In genomic region chr7:8251195-8251594, GRCh38 we compare ENCODE assay signal across 17 cellular contexts. TPM values are rescaled to one million over a fixed set of nuclear protein-coding genes. Genes with fewer than 3 reads are reported as not detected.
DNase-seq lines count a peak whose midpoint lies in the region; ATAC-seq, FAIRE-seq and TF ChIP-seq lines count a peak whose summit lies in the region.
"Had no signal": no experiment of that assay in that cellular context is flagged by ENCODE, and none has a peak within 500 bp of the region (broad histone marks: within the 10 kb centered on the region; RNA-seq: fewer than 3 reads in every experiment).

No MANE protein-coding gene starts in this region.

- H3K27ac ChIP-seq in SK-N-SH (ENCODE audit: low read depth in 2 of 2, low read length in 1 of 2) (peak overlapping the region in 1 of 2 experiments; percentile 3; a peak in 1 of 4 replicates), K562 (ENCODE audit: extremely low read depth, low read depth, low read length) (no peak overlapping the region), neutrophil (peak overlapping the region; percentile 73)
- H3K27ac ChIP-seq: 22Rv1, BLaER1 had no signal

- in situ Hi-C loops in K562 (cut with MboI), result no loop called here

- peaks cover 0 to 12% of the 10 kb centered on the region in 2 experiments; a peak in 2 of 4 replicates for H3K4me1 ChIP-seq in SK-N-SH (ENCODE audit: control insufficient read depth in 1 of 2, insufficient read depth in 2 of 2, low read depth in 1 of 2, low read length in 1 of 2)
- H3K4me1 ChIP-seq in K562 (replicated peaks in 1 of 2; ENCODE audit: control insufficient read depth in 2 of 2, insufficient read depth in 2 of 2, low read length in 2 of 2), result peaks cover 0 to 2% of the 10 kb centered on the region in 2 experiments; a peak in 1 of 5 replicates
- peaks cover 54 to 55% of the 10 kb centered on the region in 2 experiments for H3K4me1 ChIP-seq in neutrophil (ENCODE audit: control insufficient read depth in 1 of 2, insufficient read depth in 1 of 2, low read depth in 1 of 2, low read length in 1 of 2)
- H3K4me1 ChIP-seq: BLaER1 had no signal

- no peak for TF ChIP-seq RAD21 in SK-N-SH (IDR thresholded peaks at IDR 0.05; ENCODE audit: low read length)
- TF ChIP-seq RAD21 in K562 (CRISPR knock-in tag; conservative IDR thresholded peaks at IDR 0.05 in 1 of 2, IDR thresholded peaks at IDR 0.05 in 1 of 2), result no peak

- ATAC-seq in SK-N-SH treated with all-trans-retinoic acid at 6 μM for 48 hours, result no peak
- ATAC-seq in K562, result no peak
- no peak for ATAC-seq in GM21529 (IDR thresholded peaks at IDR 0.05; ENCODE audit: unreplicated experiment)
- ATAC-seq: GM23338, HepG2 had no signal

- no peaks in the 10 kb centered on the region for H3K27me3 ChIP-seq in SK-N-SH (ENCODE audit: insufficient read depth)
- no peaks in the 10 kb centered on the region for H3K27me3 ChIP-seq in K562 (ENCODE audit: control insufficient read depth in 2 of 2, insufficient read depth in 2 of 2, low read length in 2 of 2)
- no peaks in the 10 kb centered on the region for H3K27me3 ChIP-seq in neutrophil
- H3K27me3 ChIP-seq: BLaER1 had no signal

- no peak for TF ChIP-seq POLR2A in K562 (conservative IDR thresholded peaks at IDR 0.05)

- POLR2A ChIA-PET in SK-N-SH (lab: Yijun Ruan, JAX) (interaction anchor here (0.8 kb wide), 1 partner anchor 21 kb away, joined by 3 read pairs; no protein-coding TSS in a partner anchor), K562 (lab: Yijun Ruan, JAX) (interaction anchor here (0.6 to 1.0 kb wide), 2 partner anchors 12 to 570 kb away, joined by 3 read pairs; no protein-coding TSS in a partner anchor)

- no peaks in the 10 kb centered on the region for H3K9me1 ChIP-seq in K562 (ENCODE audit: control insufficient read depth, insufficient read depth, low read length)

- intact Hi-C loops in K562 (cut with micrococcal nuclease), result no loop called here

- FAIRE-seq in K562 (lab: Jason Lieb, UNC), result no peak
- FAIRE-seq: GM12891, HepG2, HTR-8/SVneo had no signal

- DNase-seq in SK-N-SH, result no peak
- DNase-seq in HS-5 (ENCODE audit: low read depth), result peak; percentile 51
- DNase-seq in K562 (ENCODE audit: extremely low read depth in 1 of 4, low spot score in 3 of 4), result no peak
- no peak for DNase-seq in MV-4-11 (lab: John Stamatoyannopoulos, UW)
- DNase-seq in activated CD4-positive, CD25-positive, alpha-beta regulatory T cell treated with anti-CD3 and anti-CD28 coated beads, Interleukin-2, amount 50 U/mL, for 72 hours, result no peak
- DNase-seq: DMS53, H9 had no signal

- CTCF ChIA-PET in SK-N-SH (lab: Yijun Ruan, JAX) (interaction anchor here (0.6 to 3.2 kb wide), 9 partner anchors 8 to 996 kb away, joined by 3 to 12 read pairs (median 3); no protein-coding TSS in a partner anchor), K562 (lab: Yijun Ruan, JAX; ENCODE audit: low intra/inter-chr PET ratio) (no interaction called here)

- H3K4me3 ChIP-seq in SK-N-SH (ENCODE audit: low read depth in 2 of 2, low read length in 1 of 2), result no peak overlapping the region
- no peak overlapping the region for H3K4me3 ChIP-seq in K562
- no peak overlapping the region for H3K4me3 ChIP-seq in neutrophil (ENCODE audit: low read depth in 1 of 2, low read length in 1 of 2)
- H3K4me3 ChIP-seq: BLaER1, GM23338 had no signal

- H3K79me2 ChIP-seq in SK-N-SH (ENCODE audit: insufficient read depth), result no peaks in the 10 kb centered on the region
- H3K79me2 ChIP-seq in K562 (ENCODE audit: control insufficient read depth, insufficient read depth, low read length), result no peaks in the 10 kb centered on the region

- TF ChIP-seq CTCF in SK-N-SH (IDR thresholded peaks at IDR 0.05), result no peak
- TF ChIP-seq CTCF in K562 (IDR thresholded peaks at IDR 0.05 in 2 of 3, conservative IDR thresholded peaks at IDR 0.05 in 1 of 3; ENCODE audit: insufficient read depth in 2 of 3, low read depth in 1 of 3, low read length in 3 of 3), result no peak
- no peak for TF ChIP-seq CTCF in neutrophil (IDR thresholded peaks at IDR 0.05)

- H3K9me2 ChIP-seq in SK-N-SH, result no peaks in the 10 kb centered on the region

- H4K20me1 ChIP-seq in SK-N-SH (ENCODE audit: insufficient read depth), result no peaks in the 10 kb centered on the region
- H4K20me1 ChIP-seq in K562 (replicated peaks; ENCODE audit: control insufficient read depth, insufficient read depth, low read length), result no peaks in the 10 kb centered on the region
- H4K20me1 ChIP-seq: BLaER1 had no signal

- H3F3A ChIP-seq in SK-N-SH (replicated peaks; ENCODE audit: insufficient read depth), result no peaks in the 10 kb centered on the region

- BruUV-seq in K562 (replicated peaks; lab: Mats Ljungman, UMichigan), result no TSS peak

- no peak overlapping the region for H2AFZ ChIP-seq in SK-N-SH (ENCODE audit: low read depth)
- H2AFZ ChIP-seq in K562 (ENCODE audit: low read depth, low read length), result no peak overlapping the region
- H2AFZ ChIP-seq: GM23338 had no signal

- no peak overlapping the region for H3K4me2 ChIP-seq in SK-N-SH
- H3K4me2 ChIP-seq in K562 (ENCODE audit: insufficient read depth, low read length), result no peak overlapping the region
- H3K4me2 ChIP-seq: BLaER1, GM23338 had no signal

- TF ChIP-seq EP300 in SK-N-SH (IDR thresholded peaks at IDR 0.05; ENCODE audit: borderline replicate concordance in 1 of 2, low read depth in 1 of 2, low read length in 1 of 2) (no peak), K562 (IDR thresholded peaks at IDR 0.05; ENCODE audit: low read length) (no peak)

- H3K9ac ChIP-seq in SK-N-SH, result no peak overlapping the region
- no peak overlapping the region for H3K9ac ChIP-seq in K562 (ENCODE audit: insufficient read depth in 1 of 2, low read depth in 2 of 2, low read length in 2 of 2)
- H3K9ac ChIP-seq: BLaER1 had no signal

- 18% methylated on average over 1 of the region's 1 CpG for WGBS in SK-N-SH (ENCODE audit: low lambda C conversion rate)
- 29% methylated on average over 1 of the region's 1 CpG for WGBS in K562 (ENCODE audit: insufficient coverage, low coverage, missing lambda C conversion rate)

- H3K36me3 ChIP-seq in SK-N-SH (replicated peaks in 1 of 2; ENCODE audit: control insufficient read depth in 1 of 2, insufficient read depth in 2 of 2, low read length in 1 of 2), result peaks cover 0 to 6% of the 10 kb centered on the region in 2 experiments
- no peaks in the 10 kb centered on the region for H3K36me3 ChIP-seq in K562 (ENCODE audit: control insufficient read depth, insufficient read depth, low read length)
- no peaks in the 10 kb centered on the region for H3K36me3 ChIP-seq in neutrophil
- H3K36me3 ChIP-seq: BLaER1 had no signal

- H3K9me3 ChIP-seq in SK-N-SH, result no peaks in the 10 kb centered on the region
- no peaks in the 10 kb centered on the region for H3K9me3 ChIP-seq in K562 (replicated peaks; ENCODE audit: control insufficient read depth, insufficient read depth, low read depth, low read length)
- no peaks in the 10 kb centered on the region for H3K9me3 ChIP-seq in neutrophil
- H3K9me3 ChIP-seq: BLaER1 had no signal

TF ChIP-seq in SK-N-SH treated with all-trans-retinoic acid at 6 μM for 48 hours, 23 proteins besides CTCF, POLR2A, EP300 and RAD21 (continues in another document):
- TF ChIP-seq ZNF70 (CRISPR knock-in tag; IDR thresholded peaks at IDR 0.05), result no peak

TF ChIP-seq in SK-N-SH, 30 proteins besides CTCF, POLR2A, EP300 and RAD21 (continues in another document):
- TF ChIP-seq RCOR1 (IDR thresholded peaks at IDR 0.05; ENCODE audit: low read length) (no peak), CHD2 (IDR thresholded peaks at IDR 0.05; ENCODE audit: low read length, partially characterized antibody) (no peak), FOXM1 (IDR thresholded peaks at IDR 0.05; ENCODE audit: low read depth) (no peak), TEAD4 (IDR thresholded peaks at IDR 0.05; ENCODE audit: borderline replicate concordance, insufficient read depth) (no peak), TAF1 (IDR thresholded peaks at IDR 0.05; ENCODE audit: borderline replicate concordance, low read depth, low read length) (no peak), RFX5 (IDR thresholded peaks at IDR 0.05; ENCODE audit: low read length) (no peak), TCF12 (IDR thresholded peaks at IDR 0.05) (no peak), POLR2AphosphoS5 (IDR thresholded peaks at IDR 0.05; ENCODE audit: low read depth, low read length) (no peak), FOXJ3 (CRISPR knock-in tag; IDR thresholded peaks at IDR 0.05) (no peak)

TF ChIP-seq in K562, 482 proteins besides CTCF, POLR2A, EP300 and RAD21 (continues in another document):
- TF ChIP-seq NR2C2 (CRISPR knock-in tag; IDR thresholded peaks at IDR 0.05) (no peak), NR2C2 (tag; IDR thresholded peaks at IDR 0.05) (0 out of 2 replicates have a peak, but pooled peaks have one; percentile 28), SNIP1 (IDR thresholded peaks at IDR 0.05; ENCODE audit: low read depth) (no peak)

RNA-seq across cellular contexts. Expression of gene ICA1, which starts 10.8 kb away (rescaled TPM):
- polyA plus RNA-seq in SK-N-SH (2012; rRNA removed) (2.4 and 5.4 TPM in 2 replicates), K562 (2011; rRNA removed) (19.8 and 26.0 TPM in 2 replicates), K562 (2014; fragmentation: Illumina TruSeq; extraction: Trizol) (17.2 and 22.3 TPM in 2 replicates), K562 (2014; fragmentation: Nextera tagmentation; extraction: Ambion mirVana) (10 to 100 TPM in 1 of 2 experiments, 1 to 10 TPM in 1; 7.1 to 10.7 TPM), K562 (2014; rRNA removed) (14.2 and 17.8 TPM in 2 replicates)
- 7.3 and 8.9 TPM in 2 replicates for polyA plus RNA-seq in SK-N-SH (2012; cell fraction: cytosol; rRNA removed)
- 7.5 and 10.2 TPM in 2 replicates for polyA plus RNA-seq in SK-N-SH (2012; cell fraction: nucleus; rRNA removed)
- total RNA-seq in K562 (2011; cell fraction: chromatin; rRNA removed; ENCODE audit: low replicate concordance), result 20.3 and 57.6 TPM in 2 replicates
- 10.7 and 12.4 TPM in 2 replicates for total RNA-seq in K562 (2011; cell fraction: nucleolus; rRNA removed)
- total RNA-seq in K562 (2011; cell fraction: nucleoplasm; rRNA removed), result 18.8 and 19.2 TPM in 2 replicates
- total RNA-seq in K562 (2014; rRNA removed) (12.7 and 16.4 TPM in 2 replicates), K562 (2014; rRNA removed; fragmentation: Illumina TruSeq; extraction: Trizol) (18.5 and 23.0 TPM in 2 replicates), K562 (2015; rRNA removed; fragmentation: Illumina TruSeq; extraction: Trizol) (16.1 and 16.4 TPM in 2 replicates), K562 (2021) (17.8 and 18.5 TPM in 2 replicates)
- 4.8 and 11.7 TPM in 2 replicates for polyA plus RNA-seq in K562 (2011; cell fraction: cytosol; rRNA removed)
- 11.4 and 24.9 TPM in 2 replicates for polyA plus RNA-seq in K562 (2011; cell fraction: nucleus; rRNA removed)
- polyA plus RNA-seq in K562 (2012), result 13.9 and 35.9 TPM in 2 replicates
- polyA minus RNA-seq in K562 (2011; rRNA and poly(A)+ RNA removed), result 23.8 and 38.1 TPM in 2 replicates
- polyA minus RNA-seq in K562 (2011; cell fraction: cytosol; rRNA and poly(A)+ RNA removed), result 6.6 and 7.9 TPM in 2 replicates
- 10.2 and 35.3 TPM in 2 replicates for polyA minus RNA-seq in K562 (2011; cell fraction: nucleus; rRNA and poly(A)+ RNA removed)
- total RNA-seq: A673 had no signal
- polyA plus RNA-seq: HepG2 had no signal
